1 cellular context compared by ENCODE assay signal in the genomic region with DNA sequence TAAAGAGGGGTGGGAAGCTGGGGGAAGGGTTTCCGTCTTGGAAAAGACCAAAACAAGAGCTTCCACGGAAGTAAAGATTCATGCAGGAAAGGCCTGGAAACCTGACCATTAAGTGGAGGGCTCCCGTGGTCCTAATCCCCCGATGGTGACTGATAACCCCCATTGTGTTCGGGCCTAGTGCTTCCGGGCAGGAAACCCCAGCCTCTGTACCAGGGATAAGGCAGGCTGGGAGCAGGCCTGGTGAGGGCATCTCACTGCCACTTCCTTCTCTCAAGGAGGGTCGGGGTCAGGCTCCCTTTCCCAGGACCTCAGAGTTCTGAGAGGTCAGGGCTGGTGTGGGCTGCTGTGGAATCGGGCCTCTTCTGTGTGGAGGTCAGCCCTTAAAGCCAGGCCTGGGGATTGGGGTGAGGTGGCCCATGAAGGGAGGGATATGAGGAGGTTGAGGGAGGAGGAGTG.
TF ChIP-seq lines count a peak whose summit lies in the region.

No MANE protein-coding gene starts in this region.

TF ChIP-seq in GM23338, 12 proteins besides CTCF, POLR2A, EP300 and RAD21 (continued from another document):
- TF ChIP-seq, protein P1, sequence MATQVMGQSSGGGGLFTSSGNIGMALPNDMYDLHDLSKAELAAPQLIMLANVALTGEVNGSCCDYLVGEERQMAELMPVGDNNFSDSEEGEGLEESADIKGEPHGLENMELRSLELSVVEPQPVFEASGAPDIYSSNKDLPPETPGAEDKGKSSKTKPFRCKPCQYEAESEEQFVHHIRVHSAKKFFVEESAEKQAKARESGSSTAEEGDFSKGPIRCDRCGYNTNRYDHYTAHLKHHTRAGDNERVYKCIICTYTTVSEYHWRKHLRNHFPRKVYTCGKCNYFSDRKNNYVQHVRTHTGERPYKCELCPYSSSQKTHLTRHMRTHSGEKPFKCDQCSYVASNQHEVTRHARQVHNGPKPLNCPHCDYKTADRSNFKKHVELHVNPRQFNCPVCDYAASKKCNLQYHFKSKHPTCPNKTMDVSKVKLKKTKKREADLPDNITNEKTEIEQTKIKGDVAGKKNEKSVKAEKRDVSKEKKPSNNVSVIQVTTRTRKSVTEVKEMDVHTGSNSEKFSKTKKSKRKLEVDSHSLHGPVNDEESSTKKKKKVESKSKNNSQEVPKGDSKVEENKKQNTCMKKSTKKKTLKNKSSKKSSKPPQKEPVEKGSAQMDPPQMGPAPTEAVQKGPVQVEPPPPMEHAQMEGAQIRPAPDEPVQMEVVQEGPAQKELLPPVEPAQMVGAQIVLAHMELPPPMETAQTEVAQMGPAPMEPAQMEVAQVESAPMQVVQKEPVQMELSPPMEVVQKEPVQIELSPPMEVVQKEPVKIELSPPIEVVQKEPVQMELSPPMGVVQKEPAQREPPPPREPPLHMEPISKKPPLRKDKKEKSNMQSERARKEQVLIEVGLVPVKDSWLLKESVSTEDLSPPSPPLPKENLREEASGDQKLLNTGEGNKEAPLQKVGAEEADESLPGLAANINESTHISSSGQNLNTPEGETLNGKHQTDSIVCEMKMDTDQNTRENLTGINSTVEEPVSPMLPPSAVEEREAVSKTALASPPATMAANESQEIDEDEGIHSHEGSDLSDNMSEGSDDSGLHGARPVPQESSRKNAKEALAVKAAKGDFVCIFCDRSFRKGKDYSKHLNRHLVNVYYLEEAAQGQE (IDR thresholded peaks at IDR 0.05; ENCODE audit: unreplicated experiment): no peak
TF ChIP-seq in GM23338: peak in this region for 0.
